9 cellular contexts compared by ENCODE assay signal in the genomic region with DNA sequence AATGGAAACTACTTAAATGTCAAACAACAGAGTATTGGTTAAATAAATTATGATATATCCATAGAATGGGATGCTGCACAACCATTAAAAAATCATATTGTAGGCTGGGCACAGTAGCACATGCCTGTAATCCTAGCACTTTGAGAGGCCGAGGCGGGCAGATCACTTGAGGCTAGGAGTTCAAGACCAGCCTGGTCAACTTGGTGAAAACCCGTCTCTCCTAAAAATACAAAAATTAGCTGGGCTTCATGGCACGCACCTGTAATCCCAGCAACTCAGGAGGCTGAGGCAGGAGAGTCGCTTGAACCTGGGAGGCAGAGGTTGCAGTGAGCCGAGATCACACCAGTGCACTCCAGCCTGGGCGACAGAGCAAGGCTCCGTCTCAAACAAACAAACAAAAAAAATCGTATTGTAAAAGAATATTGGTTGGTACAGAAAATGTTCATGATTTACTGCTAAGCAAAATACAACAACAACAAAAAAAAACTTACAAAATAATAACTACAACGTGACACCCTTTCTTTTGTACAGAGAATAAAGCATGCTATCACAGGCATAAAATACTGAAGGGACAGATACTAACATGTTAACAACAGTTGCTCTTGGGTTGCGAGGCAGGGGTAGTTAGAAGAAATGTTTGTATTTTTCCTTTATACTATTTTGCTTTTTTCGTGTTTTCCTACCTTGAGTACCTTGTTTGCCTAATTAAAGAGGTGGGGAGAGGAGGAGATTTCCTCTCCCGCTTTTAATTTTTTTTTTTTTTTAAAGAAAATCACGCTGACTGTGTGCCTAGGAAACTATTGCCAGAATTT. TPM values are rescaled to one million over a fixed set of nuclear protein-coding genes. Genes with fewer than 3 reads are reported as not detected.
DNase-seq lines count a peak whose midpoint lies in the region; ATAC-seq and TF ChIP-seq lines count a peak whose summit lies in the region.
"Had no signal": no experiment of that assay in that cellular context is flagged by ENCODE, and none has a peak within 500 bp of the region (broad histone marks: within the 10 kb centered on the region; RNA-seq: fewer than 3 reads in every experiment).

No MANE protein-coding gene starts in this region.

- H3K27ac ChIP-seq in AG04450 (ENCODE audit: low read depth, low read length) = peak overlapping the region; percentile 4
- H3K27ac ChIP-seq in KMS-11 = no peak overlapping the region
- no peak overlapping the region for H3K27ac ChIP-seq in ectodermal cell (ENCODE audit: insufficient read depth, low read depth, low read length, poor library complexity, severe bottlenecking)
- H3K27ac ChIP-seq: HL-60 had no signal

- H4K20me1 ChIP-seq in KMS-11 (ENCODE audit: insufficient read depth) = no peaks in the 10 kb centered on the region

- H3K4me3 ChIP-seq in AG04450 (ENCODE audit: low read depth, low read length) = peak overlapping the region; percentile 59; the same call in 1 of the 2 replicates
- no peak overlapping the region for H3K4me3 ChIP-seq in KMS-11 (IDR thresholded peaks at IDR 0.05; ENCODE audit: insufficient read depth, low read depth, low read length)
- peak overlapping the region; percentile 40 for H3K4me3 ChIP-seq in ectodermal cell (ENCODE audit: insufficient read depth, low read depth, low read length)

- H3K4me2 ChIP-seq in KMS-11 = peak overlapping the region; percentile 68

- H3K36me3 ChIP-seq in KMS-11 (ENCODE audit: insufficient read depth) (no peaks in the 10 kb centered on the region), ectodermal cell (ENCODE audit: control insufficient read depth, insufficient read depth, low read length) (no peaks in the 10 kb centered on the region)

- H3K4me1 Mint-ChIP-seq in nephron progenitor cell = no peaks in the 10 kb centered on the region

- H3K27me3 Mint-ChIP-seq in nephron progenitor cell (ENCODE audit: low read depth, poor library complexity) = peaks cover 82% of the 10 kb centered on the region

- H3K27me3 ChIP-seq in AG04450 (ENCODE audit: control insufficient read depth, insufficient read depth, low read length) (no peaks in the 10 kb centered on the region), KMS-11 (ENCODE audit: insufficient read depth, low read depth) (no peaks in the 10 kb centered on the region), ectodermal cell (ENCODE audit: control insufficient read depth, insufficient read depth, low read length, poor library complexity, severe bottlenecking) (peaks cover 41% of the 10 kb centered on the region)

- POLR2A ChIA-PET in AG04450 (lab: Yijun Ruan, JAX) = interaction anchor here (1.4 kb wide), 1 partner anchor 75 kb away, joined by 7 read pairs; no protein-coding TSS in a partner anchor

- ATAC-seq in HG03045 (IDR thresholded peaks at IDR 0.05; ENCODE audit: unreplicated experiment) (no peak), HG03196 (IDR thresholded peaks at IDR 0.05; ENCODE audit: unreplicated experiment) (no peak)

- CTCF ChIA-PET in AG04450 (lab: Charles Lee) = interaction anchor here (0.7 to 3.0 kb wide), 2 partner anchors 10 to 75 kb away, joined by 3 to 14 read pairs; no protein-coding TSS in a partner anchor

- DNase-seq in AG04450 (ENCODE audit: low read depth, low spot score) (no peak), nephron progenitor cell (no peak), NCI-H524 (lab: John Stamatoyannopoulos, UW) (no peak), H4 (ENCODE audit: low spot score) (no peak)

- peak overlapping the region; percentile 32; the same call in 1 of the 2 replicates for H3K9ac ChIP-seq in KMS-11

- H2AFZ ChIP-seq in KMS-11 (ENCODE audit: low read depth) = peak overlapping the region; percentile 81

- H3K79me2 ChIP-seq in KMS-11 (ENCODE audit: insufficient read depth, low read depth) = no peaks in the 10 kb centered on the region

- 77 to 88% methylated on average over 7 to 13 of the region's 14 CpGs for WGBS in ectodermal cell, 2 experiments

- no peaks in the 10 kb centered on the region for H3K9me3 Mint-ChIP-seq in nephron progenitor cell

- H3K4me3 Mint-ChIP-seq in nephron progenitor cell = peak overlapping the region; percentile 79

- no peak for TF ChIP-seq CTCF in AG04450 (IDR thresholded peaks at IDR 0.05; ENCODE audit: low read depth, low read length)
- TF ChIP-seq CTCF in KMS-11 (conservative IDR thresholded peaks at IDR 0.05; ENCODE audit: low read depth, low read length) = no peak
- TF ChIP-seq CTCF in nephron progenitor cell (IDR thresholded peaks at IDR 0.05) = no peak

- H3K4me1 ChIP-seq in KMS-11 (ENCODE audit: low read depth, poor library complexity, severe bottlenecking) (peaks cover 7% of the 10 kb centered on the region), ectodermal cell (ENCODE audit: control insufficient read depth, insufficient read depth, low read length) (no peaks in the 10 kb centered on the region)

- H3K9me3 ChIP-seq in AG04450 (ENCODE audit: control insufficient read depth, insufficient read depth, low read length) (no peaks in the 10 kb centered on the region), ectodermal cell (ENCODE audit: control insufficient read depth, low read length) (no peaks in the 10 kb centered on the region)

- no peak overlapping the region for H3K27ac Mint-ChIP-seq in nephron progenitor cell

- H3K36me3 Mint-ChIP-seq in nephron progenitor cell (ENCODE audit: low read depth) = no peaks in the 10 kb centered on the region

RNA-seq across cellular contexts. Expression of a gene that starts 21.3 kb away (rescaled TPM):
- 74.5 and 95.8 TPM in 2 replicates for polyA plus RNA-seq in AG04450 (2011; rRNA removed)
- polyA minus RNA-seq in AG04450 (2011; rRNA and poly(A)+ RNA removed) = 21.8 and 45.0 TPM in 2 replicates
- polyA plus RNA-seq in ectodermal cell (2013, experiment 1 of 4) = 77.1 TPM
- 73.5 TPM for polyA plus RNA-seq in ectodermal cell (2013, experiment 2 of 4)
- polyA plus RNA-seq in ectodermal cell (2013, experiment 3 of 4) = 61.5 TPM
- 63.1 TPM for polyA plus RNA-seq in ectodermal cell (2013, experiment 4 of 4)
- total RNA-seq in H4 (2014; rRNA removed; shearing (Covaris generic)) = 48.0 and 69.9 TPM in 2 replicates
